In the genomic region with DNA sequence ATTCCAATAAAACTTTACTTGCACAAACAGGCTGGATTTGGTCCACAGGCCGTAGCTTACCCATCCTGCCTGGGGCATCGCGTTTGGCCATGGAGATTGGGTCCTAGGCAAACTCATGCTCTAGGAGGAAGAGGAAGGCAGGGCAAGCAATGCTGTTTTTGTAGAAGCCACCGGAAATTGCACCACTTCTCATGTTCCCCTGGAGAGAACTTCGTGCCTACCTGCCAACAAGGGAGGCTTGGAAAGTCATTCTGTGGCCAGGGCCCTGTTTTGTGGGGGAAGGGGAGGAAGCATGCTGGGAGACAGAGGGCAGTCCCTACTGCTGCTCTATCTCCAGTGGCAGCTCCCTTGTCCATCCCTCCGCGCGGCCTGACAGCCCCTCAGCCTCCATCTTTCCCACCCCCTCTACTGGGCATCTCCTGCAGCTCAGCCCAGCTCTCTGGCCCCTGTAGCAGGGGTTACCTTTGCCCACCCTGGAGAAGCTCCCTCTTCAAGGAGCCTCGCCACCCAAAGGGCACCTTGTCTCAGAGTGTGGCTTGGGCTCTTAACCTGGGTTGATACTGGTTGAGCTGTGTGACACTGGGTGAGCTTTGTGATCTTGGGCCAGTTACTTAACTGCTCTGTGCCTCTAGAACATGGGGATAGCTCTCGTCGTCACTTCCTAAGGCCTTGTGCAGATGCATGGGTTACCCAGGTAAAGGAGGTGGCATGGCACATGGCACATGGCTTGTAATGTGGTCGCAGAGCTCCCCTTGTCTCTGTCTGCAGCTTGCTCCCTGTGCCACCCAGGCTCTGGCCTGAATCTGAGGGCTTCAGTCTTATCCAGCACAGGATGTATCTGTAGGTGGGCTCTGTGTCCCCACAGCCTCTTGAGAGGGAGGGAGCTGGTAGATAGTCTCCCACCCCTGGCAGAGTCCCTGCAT, we compare ENCODE assay signal across 14 cellular contexts. TPM values are rescaled to one million over a fixed set of nuclear protein-coding genes. Genes with fewer than 3 reads are reported as not detected.
A peak's percentile ranks its signal among the peaks of the same experiment; 100 is the strongest.
DNase-seq lines count a peak whose midpoint lies in the region; ATAC-seq and TF ChIP-seq lines count a peak whose summit lies in the region.
"Had no signal": no experiment of that assay in that cellular context is flagged by ENCODE, and none has a peak within 500 bp of the region (broad histone marks: within the 10 kb centered on the region; RNA-seq: fewer than 3 reads in every experiment).

No MANE protein-coding gene starts in this region.

- H3K36me3 Mint-ChIP-seq in activated naive CD4-positive, alpha-beta T cell treated with anti-CD3 and anti-CD28 coated beads for 36 hours (ENCODE audit: low read depth) = no peaks in the 10 kb centered on the region
- peaks cover 32% of the 10 kb centered on the region for H3K36me3 Mint-ChIP-seq in activated B cell treated with CpG ODN at 0.5 μM for 24 hours (ENCODE audit: low read depth)

- CTCF ChIA-PET in activated naive CD4-positive, alpha-beta T cell treated with anti-CD3 and anti-CD28 coated beads for 36 hours (lab: Charles Lee) = interaction anchor here (0.6 to 1.1 kb wide), 2 partner anchors 82 to 1593 kb away, joined by 3 to 5 read pairs; no protein-coding TSS in a partner anchor
- CTCF ChIA-PET in activated B cell treated with CpG ODN at 0.5 μM for 24 hours (lab: Charles Lee) = interaction anchor here (1.0 kb wide), 2 partner anchors 26 to 104 kb away, joined by 3 read pairs; no protein-coding TSS in a partner anchor

- ATAC-seq in activated B cell treated with CpG ODN at 0.5 μM for 24 hours (ENCODE audit: low read depth) = no peak
- no peak for ATAC-seq in lung (ENCODE audit: insufficient read depth, low FRiP score)
- peak; percentile 2 for ATAC-seq in upper lobe of right lung
- no peak for ATAC-seq in HG02970 (IDR thresholded peaks at IDR 0.05; ENCODE audit: low FRiP score, unreplicated experiment)
- ATAC-seq in GM18868 (IDR thresholded peaks at IDR 0.05; ENCODE audit: unreplicated experiment) = no peak
- ATAC-seq: left colon, Panc1 had no signal

- TF ChIP-seq POLR2A in erythroblast (IDR thresholded peaks at IDR 0.05; ENCODE audit: low read length) = no peak

- 67 to 83% methylated on average over 12 of the region's 12 CpGs for WGBS in lung, 2 donors

- intact Hi-C loops in activated naive CD4-positive, alpha-beta T cell treated with anti-CD3 and anti-CD28 coated beads for 36 hours (cut with micrococcal nuclease) = loop anchor here (10.0 kb wide), 1 partner anchor 1436 kb away; no protein-coding TSS in a partner anchor
- intact Hi-C loops in activated B cell treated with CpG ODN at 0.5 μM for 24 hours (cut with micrococcal nuclease) (no loop called here), upper lobe of right lung (cut with DNase I) (no loop called here)

- H3K4me1 Mint-ChIP-seq in activated naive CD4-positive, alpha-beta T cell treated with anti-CD3 and anti-CD28 coated beads for 36 hours (ENCODE audit: low read depth) = peaks cover 19% of the 10 kb centered on the region
- H3K4me1 Mint-ChIP-seq in activated B cell treated with CpG ODN at 0.5 μM for 24 hours = peaks cover 30% of the 10 kb centered on the region

- no peak overlapping the region for H3K27ac Mint-ChIP-seq in activated naive CD4-positive, alpha-beta T cell treated with anti-CD3 and anti-CD28 coated beads for 36 hours
- no peak overlapping the region for H3K27ac Mint-ChIP-seq in activated B cell treated with CpG ODN at 0.5 μM for 24 hours

- H3K36me3 ChIP-seq in lung (ENCODE audit: control insufficient read depth in 2 of 2, insufficient read depth in 2 of 2, low read length in 2 of 2) (peaks cover 0 to 27% of the 10 kb centered on the region in 2 donors), upper lobe of right lung (peaks cover 21% of the 10 kb centered on the region)
- H3K36me3 ChIP-seq: brain microvascular endothelial cell had no signal

- H3K4me3 ChIP-seq in lung = no peak overlapping the region
- no peak overlapping the region for H3K4me3 ChIP-seq in upper lobe of right lung

- no peak overlapping the region for H3K4me3 Mint-ChIP-seq in activated naive CD4-positive, alpha-beta T cell treated with anti-CD3 and anti-CD28 coated beads for 36 hours
- H3K4me3 Mint-ChIP-seq in activated B cell treated with CpG ODN at 0.5 μM for 24 hours = no peak overlapping the region

- TF ChIP-seq CTCF in activated B cell treated with CpG ODN at 0.5 μM for 24 hours (IDR thresholded peaks at IDR 0.05) (no peak), lung (IDR thresholded peaks at IDR 0.05; ENCODE audit: control extremely low read depth, extremely low read depth) (no peak), upper lobe of right lung (IDR thresholded peaks at IDR 0.05) (no peak)

- H3K27me3 ChIP-seq in lung (ENCODE audit: control insufficient read depth, insufficient read depth) (no peaks in the 10 kb centered on the region), upper lobe of right lung (no peaks in the 10 kb centered on the region)
- H3K27me3 ChIP-seq: brain microvascular endothelial cell had no signal

- peak; percentile 3 for DNase-seq in activated naive CD4-positive, alpha-beta T cell treated with anti-CD3 and anti-CD28 coated beads, Interleukin-2, amount 50 U/mL, for 16 hours
- no peak for DNase-seq in activated naive CD4-positive, alpha-beta T cell treated with anti-CD3 and anti-CD28 coated beads for 36 hours
- peak; percentile 13 for DNase-seq in activated B cell treated with CpG ODN at 0.5 μM for 24 hours
- peak; percentile 50 for DNase-seq in lung (ENCODE audit: low spot score)
- DNase-seq in upper lobe of right lung = peak; percentile 39
- DNase-seq in erythroblast (lab: John Stamatoyannopoulos, UW) = no peak
- DNase-seq: brain microvascular endothelial cell, glutamatergic neuron, NCI-H1092, NCI-H345 had no signal

- H3K9me3 ChIP-seq in lung (ENCODE audit: control insufficient read depth in 2 of 2, insufficient read depth in 1 of 2, low read length in 1 of 2) (no peaks in the 10 kb centered on the region), upper lobe of right lung (no peaks in the 10 kb centered on the region)

- no peaks in the 10 kb centered on the region for H3K27me3 Mint-ChIP-seq in activated naive CD4-positive, alpha-beta T cell treated with anti-CD3 and anti-CD28 coated beads for 36 hours (ENCODE audit: low read depth)
- H3K27me3 Mint-ChIP-seq in activated B cell treated with CpG ODN at 0.5 μM for 24 hours = no peaks in the 10 kb centered on the region

- H3K4me1 ChIP-seq in lung (ENCODE audit: control insufficient read depth in 2 of 2, insufficient read depth in 2 of 2, low read length in 2 of 2) (peaks cover 0 to 5% of the 10 kb centered on the region in 2 donors), upper lobe of right lung (peaks cover 3% of the 10 kb centered on the region)

- POLR2A ChIA-PET in activated B cell treated with CpG ODN at 0.5 μM for 24 hours (lab: Charles Lee) = no interaction called here

- no peak overlapping the region for H3K27ac ChIP-seq in lung (ENCODE audit: low read depth in 1 of 2, low read length in 1 of 2)
- no peak overlapping the region for H3K27ac ChIP-seq in upper lobe of right lung
- H3K27ac ChIP-seq: brain microvascular endothelial cell had no signal

- H3K9me3 Mint-ChIP-seq in activated naive CD4-positive, alpha-beta T cell treated with anti-CD3 and anti-CD28 coated beads for 36 hours = no peaks in the 10 kb centered on the region
- H3K9me3 Mint-ChIP-seq in activated B cell treated with CpG ODN at 0.5 μM for 24 hours = no peaks in the 10 kb centered on the region

RNA-seq across cellular contexts. Expression of gene ABTB1, which starts 6.1 kb away (rescaled TPM):
- total RNA-seq in activated naive CD4-positive, alpha-beta T cell treated with anti-CD3 and anti-CD28 coated beads for 36 hours = 10 to 100 TPM; 10.6 to 13.5 TPM
- 36.1 and 42.0 TPM in 2 replicates for total RNA-seq in activated B cell treated with CpG ODN at 0.5 μM for 24 hours
- 10 to 100 TPM; 46.0 to 51.2 TPM for total RNA-seq in lung
- 100 to 1,000 TPM in 1 of 2 donors, 10 to 100 TPM in 1; 30.7 to 102 TPM for polyA plus RNA-seq in lung
- 47.5 TPM for total RNA-seq in upper lobe of right lung

RNA-seq across cellular contexts. Expression of gene PODXL2, which starts 49.9 kb away (rescaled TPM):
- 1 to 10 TPM in 1 of 2 experiments, under 1 TPM in 1; 0.98 to 1.1 TPM for total RNA-seq in activated naive CD4-positive, alpha-beta T cell treated with anti-CD3 and anti-CD28 coated beads for 36 hours
- total RNA-seq in activated B cell treated with CpG ODN at 0.5 μM for 24 hours = 3.3 and 3.7 TPM in 2 replicates
- total RNA-seq in lung = 1 to 10 TPM; 4.7 to 7.3 TPM
- polyA plus RNA-seq in lung = 1 to 10 TPM; 3.1 to 4.6 TPM
- 3.7 TPM for total RNA-seq in upper lobe of right lung

Comparison
In these comparisons a context has a peak if more than half of its experiments do, and no peak if none do; other contexts are left out.
1. DNase-seq: peak in activated naive CD4-positive, alpha-beta T cell treated with anti-CD3 and anti-CD28 coated beads, Interleukin-2, amount 50 U/mL, for 16 hours (single experiment), activated B cell treated with CpG ODN at 0.5 μM for 24 hours (single experiment), lung (single experiment) and upper lobe of right lung (single experiment); none in activated naive CD4-positive, alpha-beta T cell treated with anti-CD3 and anti-CD28 coated beads for 36 hours (single experiment) and erythroblast (0 of 2).